9 cellular contexts compared by ENCODE assay signal in genomic region chrX:152637649-152638442, GRCh38. TPM values are rescaled to one million over a fixed set of nuclear protein-coding genes. Genes with fewer than 3 reads are reported as not detected.
DNase-seq lines count a peak whose midpoint lies in the region; ATAC-seq and TF ChIP-seq lines count a peak whose summit lies in the region.
"Had no signal": no experiment of that assay in that cellular context is flagged by ENCODE, and none has a peak within 500 bp of the region (broad histone marks: within the 10 kb centered on the region; RNA-seq: fewer than 3 reads in every experiment).

GABRQ (plus strand) TSS chrX:152637895; CDS start chrX:152638203, 308 bp downstream.

- H3K4me3 Mint-ChIP-seq in stimulated activated memory B cell treated with anti-CD40 and anti-IgM and Interleukin-4, amounts not matched to agents 10 μg/mL and 1 μg/mL and 100 μg/mL, for 72 hours = no peak within 1 kb of the TSS
- H3K4me3 Mint-ChIP-seq: B cell had no signal

- H3K9me3 Mint-ChIP-seq in stimulated activated memory B cell treated with anti-CD40 and anti-IgM and Interleukin-4, amounts not matched to agents 10 μg/mL and 1 μg/mL and 100 μg/mL, for 72 hours = no peaks in the 10 kb centered on the region

- ATAC-seq in stimulated activated memory B cell treated with anti-CD40 and anti-IgM and Interleukin-4, amounts not matched to agents 10 μg/mL and 1 μg/mL and 100 μg/mL, for 72 hours = no peak
- ATAC-seq in HG02981 (IDR thresholded peaks at IDR 0.05; ENCODE audit: unreplicated experiment) = no peak

- TF ChIP-seq CTCF in epithelial cell of esophagus (IDR thresholded peaks at IDR 0.05; ENCODE audit: insufficient read depth, low read depth, low read length, missing control alignments) = no peak

- no peak within 1 kb of the TSS for H3K4me3 ChIP-seq in epithelial cell of esophagus (ENCODE audit: low read length)

- intact Hi-C loops in posterior vena cava (cut with DNase I) = no loop called here

- no peaks in the 10 kb centered on the region for H3K4me1 Mint-ChIP-seq in stimulated activated memory B cell treated with anti-CD40 and anti-IgM and Interleukin-4, amounts not matched to agents 10 μg/mL and 1 μg/mL and 100 μg/mL, for 72 hours
- H3K4me1 Mint-ChIP-seq: B cell had no signal

- H3K27me3 Mint-ChIP-seq in stimulated activated memory B cell treated with anti-CD40 and anti-IgM and Interleukin-4, amounts not matched to agents 10 μg/mL and 1 μg/mL and 100 μg/mL, for 72 hours = peaks cover 13% of the 10 kb centered on the region

- DNase-seq in activated CD4-positive, alpha-beta T cell treated with anti-CD3 and anti-CD28 coated beads, Interleukin-2, amount 50 U/mL, for 48 hours = peak; percentile 6 to 7
- DNase-seq in activated CD4-positive, alpha-beta T cell treated with anti-CD3 and anti-CD28 coated beads, Interleukin-2, amount 50 U/mL, for 4 hours = no peak
- DNase-seq in NCI-H526 treated with DMSO at 0.1 percent for 48 hours (lab: John Stamatoyannopoulos, UW) (peak; percentile 27), epithelial cell of esophagus (ENCODE audit: low read depth) (peak; percentile 9), posterior vena cava (ENCODE audit: low spot score) (peak; percentile 72), MV-4-11 (lab: John Stamatoyannopoulos, UW) (no peak)

- no peaks in the 10 kb centered on the region for H3K36me3 Mint-ChIP-seq in stimulated activated memory B cell treated with anti-CD40 and anti-IgM and Interleukin-4, amounts not matched to agents 10 μg/mL and 1 μg/mL and 100 μg/mL, for 72 hours

- H3K27ac Mint-ChIP-seq in stimulated activated memory B cell treated with anti-CD40 and anti-IgM and Interleukin-4, amounts not matched to agents 10 μg/mL and 1 μg/mL and 100 μg/mL, for 72 hours = no peak within 1 kb of the TSS
- H3K27ac Mint-ChIP-seq: B cell had no signal

RNA-seq across cellular contexts. Expression of gene GABRQ, which starts in this region (rescaled TPM):
- total RNA-seq in posterior vena cava = not detected
- total RNA-seq: B cell had no signal

Comparison
In these comparisons a context has a peak if more than half of its experiments do, and no peak if none do; other contexts are left out.
1. DNase-seq: peak in activated CD4-positive, alpha-beta T cell treated with anti-CD3 and anti-CD28 coated beads, Interleukin-2, amount 50 U/mL, for 48 hours (2 of 2), NCI-H526 treated with DMSO at 0.1 percent for 48 hours (single experiment) and epithelial cell of esophagus (single experiment); none in activated CD4-positive, alpha-beta T cell treated with anti-CD3 and anti-CD28 coated beads, Interleukin-2, amount 50 U/mL, for 4 hours (0 of 2) and MV-4-11 (single experiment).
2. Peak in DNase-seq in posterior vena cava; RNA of the gene not detected or under 1 TPM.